ENCODE assay signal across 8 cellular contexts in genomic region chr19:38647368-38647965, GRCh38. TPM values are rescaled to one million over a fixed set of nuclear protein-coding genes. Genes with fewer than 3 reads are reported as not detected.
DNase-seq lines count a peak whose midpoint lies in the region; ATAC-seq and TF ChIP-seq lines count a peak whose summit lies in the region.

TSS of gene ACTN4 (plus strand) at chr19:38647649. CDS start at chr19:38647746, 97 bp downstream.

- TF ChIP-seq POLR2A in gastroesophageal sphincter (IDR thresholded peaks at IDR 0.05), result peak; percentile 99 to 100

- peak within 1 kb of the TSS; percentile 83 for H3K4me3 Mint-ChIP-seq in activated naive CD4-positive, alpha-beta T cell treated with anti-CD3 and anti-CD28 coated beads, Interleukin-2, amount 10 ng/mL, durations not matched to agents 7 days and 5 days

- H3K27ac ChIP-seq in SK-N-MC (peak within 1 kb of the TSS; percentile 83; the same call in 1 of the 2 replicates), gastroesophageal sphincter (peak within 1 kb of the TSS; percentile 95 to 97 (median 96)), substantia nigra (ENCODE audit: low read depth, low read length, poor library complexity, severe bottlenecking) (peak within 1 kb of the TSS; percentile 91)

- no peaks in the 10 kb centered on the region for H3K9me3 Mint-ChIP-seq in activated naive CD4-positive, alpha-beta T cell treated with anti-CD3 and anti-CD28 coated beads, Interleukin-2, amount 10 ng/mL, durations not matched to agents 7 days and 5 days

- H3K9me3 ChIP-seq in SK-N-MC (ENCODE audit: low read depth, low read length), result no peaks in the 10 kb centered on the region
- H3K9me3 ChIP-seq in gastroesophageal sphincter, result no peaks in the 10 kb centered on the region

- H3K27ac Mint-ChIP-seq in activated naive CD4-positive, alpha-beta T cell treated with anti-CD3 and anti-CD28 coated beads, Interleukin-2, amount 10 ng/mL, durations not matched to agents 7 days and 5 days, result peak within 1 kb of the TSS; percentile 66

- CTCF ChIA-PET in activated naive CD4-positive, alpha-beta T cell treated with anti-CD3 and anti-CD28 coated beads, Interleukin-2, amount 10 ng/mL, durations not matched to agents 7 days and 5 days (lab: Charles Lee), result interaction anchor here (1.0 to 2.4 kb wide), 5 partner anchors 10 to 282 kb away, joined by 3 to 9 read pairs (median 4); partner anchors contain the start of genes FAM98C, MRPS12 and SARS2

- H3K36me3 ChIP-seq in SK-N-MC (ENCODE audit: insufficient read depth, low read length), result no peaks in the 10 kb centered on the region
- H3K36me3 ChIP-seq in gastroesophageal sphincter, result no peaks in the 10 kb centered on the region

- WGBS in gastroesophageal sphincter (ENCODE audit: low coverage in 1 of 2), 2 donors, result 0 to 3% methylated on average over 6 to 8 of the region's 77 CpGs

- DNase-seq in GM04504 (ENCODE audit: low read depth) (peak; percentile 92), HFF-Myc (ENCODE audit: extremely low read depth, low read depth) (no peak), NAMALWA (ENCODE audit: low spot score) (peak; percentile 97), SK-N-MC (ENCODE audit: low read depth, low spot score) (peak; percentile 55), non-pigmented ciliary epithelial cell (ENCODE audit: low read depth) (peak; percentile 63), substantia nigra (lab: John Stamatoyannopoulos, UW) (peak; percentile 77 to 99 (median 97))
- peak; percentile 100 for DNase-seq in activated naive CD4-positive, alpha-beta T cell treated with anti-CD3 and anti-CD28 coated beads, Interleukin-2, amount 10 ng/mL, durations not matched to agents 7 days and 5 days

- H3K27me3 ChIP-seq in gastroesophageal sphincter, result no peaks in the 10 kb centered on the region

- H3K36me3 Mint-ChIP-seq in activated naive CD4-positive, alpha-beta T cell treated with anti-CD3 and anti-CD28 coated beads, Interleukin-2, amount 10 ng/mL, durations not matched to agents 7 days and 5 days, result peaks cover 21% of the 10 kb centered on the region

- peaks cover 51% of the 10 kb centered on the region for H3K4me1 Mint-ChIP-seq in activated naive CD4-positive, alpha-beta T cell treated with anti-CD3 and anti-CD28 coated beads, Interleukin-2, amount 10 ng/mL, durations not matched to agents 7 days and 5 days

- H3K4me1 ChIP-seq in gastroesophageal sphincter, result peaks cover 5 to 46% (median 14%) of the 10 kb centered on the region in 3 donors

- H3K9ac ChIP-seq in SK-N-MC (ENCODE audit: insufficient read length), result peak within 1 kb of the TSS; percentile 99

- H3K4me3 ChIP-seq in HFF-Myc (replicated peaks; ENCODE audit: low read depth, low read length), result peak within 1 kb of the TSS; percentile 79
- H3K4me3 ChIP-seq in SK-N-MC, result peak within 1 kb of the TSS; percentile 98
- H3K4me3 ChIP-seq in gastroesophageal sphincter, result peak within 1 kb of the TSS; percentile 97 to 99

- ATAC-seq in gastroesophageal sphincter, result peak; percentile 93

- peaks cover 4% of the 10 kb centered on the region for H3K27me3 Mint-ChIP-seq in activated naive CD4-positive, alpha-beta T cell treated with anti-CD3 and anti-CD28 coated beads, Interleukin-2, amount 10 ng/mL, durations not matched to agents 7 days and 5 days

- TF ChIP-seq EP300 in gastroesophageal sphincter (IDR thresholded peaks at IDR 0.05), result no peak

- TF ChIP-seq CTCF in HFF-Myc (IDR thresholded peaks at IDR 0.05; ENCODE audit: low read depth, low read length, missing control alignments), result no peak
- peak in 1 of 4 experiments; percentile 12 for TF ChIP-seq CTCF in gastroesophageal sphincter (IDR thresholded peaks at IDR 0.05)

RNA-seq across cellular contexts. Expression of gene ACTN4, which starts in this region (rescaled TPM):
- 100 to 1,000 TPM; 337 to 938 (median 507) TPM for total RNA-seq in gastroesophageal sphincter
